In the genomic region with DNA sequence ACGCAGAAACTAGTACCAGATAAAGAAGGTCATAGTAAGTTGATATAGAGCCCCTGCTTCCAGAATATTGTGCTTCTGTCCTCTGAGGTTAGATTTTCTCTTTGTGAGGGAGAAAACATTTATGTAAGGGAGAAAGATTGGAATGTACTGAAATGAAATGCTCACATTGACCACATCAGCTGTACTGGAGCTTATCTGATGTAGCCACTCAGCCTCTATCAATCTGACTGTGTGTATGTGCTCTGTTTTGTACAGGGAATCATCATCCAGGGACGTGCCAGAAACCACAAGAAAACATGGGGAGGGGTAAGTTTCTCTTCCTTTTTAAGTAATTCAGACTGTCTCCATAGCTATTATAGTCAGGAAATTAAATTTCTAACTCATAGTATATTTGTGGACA, we compare ENCODE assay signal across 18 cellular contexts. TPM values are rescaled to one million over a fixed set of nuclear protein-coding genes. Genes with fewer than 3 reads are reported as not detected.
DNase-seq lines count a peak whose midpoint lies in the region; TF ChIP-seq lines count a peak whose summit lies in the region.
"Had no signal": no experiment of that assay in that cellular context is flagged by ENCODE, and none has a peak within 500 bp of the region (broad histone marks: within the 10 kb centered on the region; RNA-seq: fewer than 3 reads in every experiment).

No MANE protein-coding gene starts in this region.

- no peak overlapping the region for H3K27ac ChIP-seq in GM23248
- H3K27ac ChIP-seq in SJCRH30 = peak overlapping the region; percentile 58
- H3K27ac ChIP-seq in fibroblast of lung (ENCODE audit: insufficient read depth, low read length) = no peak overlapping the region
- H3K27ac ChIP-seq: ovary, tibial nerve had no signal

- H3K9me2 ChIP-seq in GM23248 (ENCODE audit: insufficient read depth) = no peaks in the 10 kb centered on the region

- H4K20me1 ChIP-seq in GM23248 (ENCODE audit: insufficient read depth) (no peaks in the 10 kb centered on the region), fibroblast of lung (ENCODE audit: control insufficient read depth, extremely low read depth, insufficient read depth, low read length) (no peaks in the 10 kb centered on the region)

- no peaks in the 10 kb centered on the region for H3K9me3 ChIP-seq in GM23248 (ENCODE audit: low read depth)
- H3K9me3 ChIP-seq in SJCRH30 (replicated peaks) = no peaks in the 10 kb centered on the region
- no peaks in the 10 kb centered on the region for H3K9me3 ChIP-seq in fibroblast of lung (ENCODE audit: control insufficient read depth, insufficient read depth, low read depth, low read length)
- H3K9me3 ChIP-seq: ovary, tibial nerve had no signal

- H3K4me1 ChIP-seq in GM23248 (ENCODE audit: insufficient read depth) (peaks cover 11% of the 10 kb centered on the region; the same call in 1 of the 2 replicates), SJCRH30 (no peaks in the 10 kb centered on the region; the same call in 1 of the 2 replicates), fibroblast of lung (ENCODE audit: control insufficient read depth, extremely low read depth, insufficient read depth, low read length) (no peaks in the 10 kb centered on the region)
- H3K4me1 ChIP-seq: spleen, tibial nerve had no signal

- H3K27me3 ChIP-seq in GM23248 (replicated peaks; ENCODE audit: insufficient read depth) (no peaks in the 10 kb centered on the region), SJCRH30 (no peaks in the 10 kb centered on the region), fibroblast of lung (ENCODE audit: control insufficient read depth, insufficient read depth, low read length) (no peaks in the 10 kb centered on the region)
- H3K27me3 ChIP-seq: ovary, spleen, tibial nerve had no signal

- peak; percentile 19 for DNase-seq in GM23248
- DNase-seq in SJCRH30 = peak; percentile 2 to 18
- peak; percentile 71 to 90 for DNase-seq in fibroblast of lung (ENCODE audit: low read depth in 2 of 2)
- DNase-seq in non-pigmented ciliary epithelial cell (ENCODE audit: low read depth) = peak; percentile 73
- no peak for DNase-seq in effector CD4-positive, alpha-beta T cell
- no peak for DNase-seq in stimulated activated naive CD4-positive, alpha-beta T cell (lab: John Stamatoyannopoulos, UW)
- no peak for DNase-seq in OCI-M2 (lab: John Stamatoyannopoulos, UW; ENCODE audit: unreplicated experiment)
- no peak for DNase-seq in iPS-NIHi7 (ENCODE audit: extremely low spot score)
- DNase-seq: activated B cell treated with CpG ODN at 0.5 μM for 24 hours; activated gamma-delta T cell; CD4-positive, alpha-beta memory T cell; H9; NCI-H2107; NCI-H774; ovary; spleen; T-cell had no signal

- H3K9ac ChIP-seq in GM23248 = no peak overlapping the region
- no peak overlapping the region for H3K9ac ChIP-seq in fibroblast of lung (ENCODE audit: insufficient read depth, low read length)

- H3K36me3 ChIP-seq in GM23248 (ENCODE audit: low read depth) = no peaks in the 10 kb centered on the region
- H3K36me3 ChIP-seq in SJCRH30 = no peaks in the 10 kb centered on the region
- no peaks in the 10 kb centered on the region for H3K36me3 ChIP-seq in fibroblast of lung (ENCODE audit: control insufficient read depth, insufficient read depth, low read length)
- H3K36me3 ChIP-seq: ovary, spleen, tibial nerve had no signal

- H3F3A ChIP-seq in GM23248 (ENCODE audit: insufficient read depth) = no peaks in the 10 kb centered on the region

- no peak overlapping the region for H3K4me2 ChIP-seq in GM23248 (ENCODE audit: unreplicated experiment)
- no peak overlapping the region for H3K4me2 ChIP-seq in fibroblast of lung (ENCODE audit: extremely low read depth, insufficient read depth, low read length)

- H3K4me3 ChIP-seq in GM23248 (no peak overlapping the region), SJCRH30 (no peak overlapping the region), fibroblast of lung (replicated peaks in 1 of 4; ENCODE audit: control extremely low read depth in 1 of 4, insufficient read depth in 1 of 4, low read depth in 3 of 4, low read length in 4 of 4) (no peak overlapping the region)
- H3K4me3 ChIP-seq: ovary, spleen, tibial nerve had no signal

- H2AFZ ChIP-seq in GM23248 (no peak overlapping the region), fibroblast of lung (ENCODE audit: low read length) (no peak overlapping the region)

- TF ChIP-seq CTCF in fibroblast of lung (conservative IDR thresholded peaks at IDR 0.05 in 1 of 2, IDR thresholded peaks at IDR 0.05 in 1 of 2; ENCODE audit: low read depth in 1 of 2, low read length in 2 of 2) = no peak

- 50 to 64% methylated on average over 2 of the region's 2 CpGs for WGBS in GM23248 (ENCODE audit: low coverage in 1 of 2, low lambda C conversion rate in 2 of 2, missing lambda C conversion rate in 2 of 2), 2 experiments

- H3K79me2 ChIP-seq in GM23248 (ENCODE audit: insufficient read depth) = no peaks in the 10 kb centered on the region
- no peaks in the 10 kb centered on the region for H3K79me2 ChIP-seq in fibroblast of lung (ENCODE audit: control insufficient read depth, insufficient read depth, low read length)

- in situ Hi-C loops in GM23248 (cut with MboI) = no loop called here

RNA-seq across cellular contexts. Expression of a gene that starts 56.8 kb away (rescaled TPM):
- total RNA-seq in GM23248 (2014; rRNA removed; shearing (Covaris generic)) = 9.2 and 11.7 TPM in 2 replicates
- polyA plus RNA-seq in GM23248 (2016; fragmentation: Nextera tagmentation; extraction: Ambion mirVana) = 7.3 and 7.4 TPM in 2 replicates
- 9.8 and 10.9 TPM in 2 replicates for total RNA-seq in SJCRH30 (2014; rRNA removed; shearing (Covaris generic))
- 6.2 and 10.2 TPM in 2 replicates for total RNA-seq in fibroblast of lung
- 14.1 and 15.5 TPM in 2 replicates for polyA plus RNA-seq in fibroblast of lung
- polyA plus RNA-seq in fibroblast of lung (2012) = 6.2 and 7.8 TPM in 2 replicates
- polyA minus RNA-seq in fibroblast of lung (ENCODE audit: low replicate concordance) = 8.3 and 9.9 TPM in 2 replicates
- total RNA-seq: activated B cell treated with CpG ODN at 0.5 μM for 24 hours; CD4-positive, alpha-beta memory T cell had no signal
- polyA plus RNA-seq: CD4-positive, alpha-beta memory T cell had no signal

Comparison
In these comparisons a context has a peak if more than half of its experiments do, and no peak if none do; other contexts are left out.
1. DNase-seq: peak in GM23248 (single experiment), SJCRH30 (2 of 2), fibroblast of lung (2 of 2) and non-pigmented ciliary epithelial cell (single experiment); none in effector CD4-positive, alpha-beta T cell (single experiment), stimulated activated naive CD4-positive, alpha-beta T cell (0 of 6), OCI-M2 (single experiment) and iPS-NIHi7 (single experiment).